Comparison of ENCODE assay signal across 1 cellular context in the genomic region with DNA sequence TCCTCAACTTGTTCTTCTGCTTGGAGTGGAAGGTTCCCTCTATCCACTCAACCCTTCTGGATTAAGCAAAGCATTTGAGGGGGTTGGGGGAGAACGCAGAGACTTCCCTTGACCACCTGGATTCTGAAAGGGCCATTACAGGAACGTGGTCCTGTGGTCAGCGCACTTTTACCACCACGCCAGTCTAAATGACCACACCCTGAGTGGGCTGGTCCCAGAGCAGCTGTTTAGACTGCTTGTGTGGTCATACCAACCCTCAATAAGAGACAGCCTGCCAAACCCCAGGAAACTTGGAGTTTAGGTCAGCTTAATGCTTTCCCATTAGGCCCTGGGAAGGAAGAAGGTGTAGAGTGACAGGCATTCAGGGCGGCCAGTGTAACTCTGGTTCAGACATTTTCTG.
TF ChIP-seq lines count a peak whose summit lies in the region.

No MANE protein-coding gene starts in this region.

TF ChIP-seq in H1, 55 proteins besides CTCF, POLR2A, EP300 and RAD21 (continued from another document):
- no peak for TF ChIP-seq RXRA (IDR thresholded peaks at IDR 0.05; ENCODE audit: insufficient read depth, low read depth, low read length)
- TF ChIP-seq KDM5A (IDR thresholded peaks at IDR 0.05; ENCODE audit: low read length) = no peak
- TF ChIP-seq TEAD4 (IDR thresholded peaks at IDR 0.05; ENCODE audit: low read depth, low read length) = no peak
- no peak for TF ChIP-seq KDM4A (IDR thresholded peaks at IDR 0.05; ENCODE audit: low read depth, low read length, severe bottlenecking)
- TF ChIP-seq GABPA (IDR thresholded peaks at IDR 0.05; ENCODE audit: borderline replicate concordance, insufficient read depth, low read length) = no peak
- TF ChIP-seq YY1 (IDR thresholded peaks at IDR 0.05; ENCODE audit: low read depth, low read length) = no peak
- TF ChIP-seq TBP (IDR thresholded peaks at IDR 0.05; ENCODE audit: low read depth, low read length) = no peak
TF ChIP-seq in H1: peak in this region for 0.
